Comparison of ENCODE assay signal across 8 cellular contexts in genomic region chr17:2040942-2041560, GRCh38. TPM values are rescaled to one million over a fixed set of nuclear protein-coding genes. Genes with fewer than 3 reads are reported as not detected.
DNase-seq lines count a peak whose midpoint lies in the region; ATAC-seq, FAIRE-seq and TF ChIP-seq lines count a peak whose summit lies in the region.

No MANE protein-coding gene starts in this region.

- no peaks in the 10 kb centered on the region for H4K20me1 ChIP-seq in HepG2 (ENCODE audit: insufficient read depth, low read length)

- H3K79me2 ChIP-seq in HepG2 (ENCODE audit: insufficient read depth, low read length) = no peaks in the 10 kb centered on the region

- no TSS peak for BruUV-seq in HepG2 (replicated peaks; lab: Mats Ljungman, UMichigan)

- H3K4me3 ChIP-seq in adipocyte (ENCODE audit: low read length) = peak overlapping the region; percentile 88
- H3K4me3 ChIP-seq in HepG2 (replicated peaks in 1 of 3; ENCODE audit: insufficient read depth in 1 of 3, low read depth in 2 of 3, low read length in 3 of 3) = peak overlapping the region in 1 of 3 experiments; percentile 81; a peak in 1 of 6 replicates
- H3K4me3 ChIP-seq in tibial nerve = peak overlapping the region; percentile 59 to 91 (median 74)

- POLR2A ChIA-PET in HepG2 (lab: Yijun Ruan, JAX) = interaction anchor here (1.1 kb wide), 1 partner anchor 263 kb away, joined by 3 read pairs; the partner anchor contains the start of gene SRR

- H2AFZ ChIP-seq in HepG2 (ENCODE audit: low read length) = no peak overlapping the region

- peaks cover 29% of the 10 kb centered on the region for H3K36me3 ChIP-seq in adipocyte (ENCODE audit: control insufficient read depth, insufficient read depth, low read length, severe bottlenecking)
- H3K36me3 ChIP-seq in HepG2 (replicated peaks in 1 of 2; ENCODE audit: control insufficient read depth in 1 of 2, insufficient read depth in 2 of 2, low read length in 2 of 2) = peaks cover 9 to 26% of the 10 kb centered on the region in 2 experiments; a peak in 3 of 5 replicates
- H3K36me3 ChIP-seq in tibial nerve = peaks cover 2 to 65% (median 7%) of the 10 kb centered on the region in 3 donors

- peaks cover 15% of the 10 kb centered on the region for H3K4me1 Mint-ChIP-seq in activated CD4-positive, alpha-beta T cell treated with anti-CD3 and anti-CD28 coated beads, Interleukin-2, amount 10 ng/mL, durations not matched to agents 24 days and 14 days

- no peak; the same call in 2 of the 3 replicates for ATAC-seq in HepG2
- no peak for ATAC-seq in GM19455 (IDR thresholded peaks at IDR 0.05; ENCODE audit: unreplicated experiment)

- H3K27ac ChIP-seq in HepG2 (ENCODE audit: extremely low read length, insufficient read depth, low read length) (no peak overlapping the region), tibial nerve (peak overlapping the region; percentile 74 to 94 (median 90))

- H3K9me3 ChIP-seq in adipocyte (ENCODE audit: control insufficient read depth, low read length) (no peaks in the 10 kb centered on the region), HepG2 (ENCODE audit: low read length) (no peaks in the 10 kb centered on the region), tibial nerve (no peaks in the 10 kb centered on the region)

- 98% methylated on average over 13 of the region's 16 CpGs for WGBS in HepG2 (ENCODE audit: low lambda C conversion rate)
- 41 to 92% methylated on average over 4 to 9 of the region's 16 CpGs for WGBS in tibial nerve, 2 donors

- TF ChIP-seq RAD21 in HepG2 (CRISPR knock-in tag; IDR thresholded peaks at IDR 0.05) = no peak

- in situ Hi-C loops in HepG2 (cut with HindIII; ENCODE audit: extremely low pct_ligation_motif_present, low pct_unique_long_range_greater_than_20kb) = loop anchor here (25.0 kb wide), 1 partner anchor 329 kb away; the partner anchor contains the start of genes TLCD2 and WDR81

- CTCF ChIA-PET in HepG2 (lab: Yijun Ruan, JAX; ENCODE audit: low intra/inter-chr PET ratio, low total read pairs) = interaction anchor here (1.9 kb wide), 1 partner anchor 132 kb away, joined by 8 read pairs; no protein-coding TSS in a partner anchor

- H3K27ac Mint-ChIP-seq in activated CD4-positive, alpha-beta T cell treated with anti-CD3 and anti-CD28 coated beads, Interleukin-2, amount 10 ng/mL, durations not matched to agents 24 days and 14 days = peak overlapping the region; percentile 25

- H3K36me3 Mint-ChIP-seq in activated CD4-positive, alpha-beta T cell treated with anti-CD3 and anti-CD28 coated beads, Interleukin-2, amount 10 ng/mL, durations not matched to agents 24 days and 14 days (ENCODE audit: low read depth) = peaks cover 56% of the 10 kb centered on the region

- no peaks in the 10 kb centered on the region for H3K27me3 ChIP-seq in adipocyte (replicated peaks; ENCODE audit: control insufficient read depth, insufficient read depth, low read length)
- H3K27me3 ChIP-seq in HepG2 (ENCODE audit: control insufficient read depth in 1 of 2, insufficient read depth in 2 of 2, low read length in 2 of 2) = no peaks in the 10 kb centered on the region
- no peaks in the 10 kb centered on the region for H3K27me3 ChIP-seq in tibial nerve

- peak overlapping the region; percentile 93 for H3K9ac ChIP-seq in adipocyte (ENCODE audit: low read length)
- no peak overlapping the region for H3K9ac ChIP-seq in HepG2 (ENCODE audit: insufficient read depth, low read depth, low read length)

- H3K27me3 Mint-ChIP-seq in activated CD4-positive, alpha-beta T cell treated with anti-CD3 and anti-CD28 coated beads, Interleukin-2, amount 10 ng/mL, durations not matched to agents 24 days and 14 days = no peaks in the 10 kb centered on the region

- TF ChIP-seq EP300 in HepG2 (IDR thresholded peaks at IDR 0.05; ENCODE audit: low read depth in 2 of 2, low read length in 2 of 2) (no peak), HepG2 (CRISPR knock-in tag; IDR thresholded peaks at IDR 0.05; ENCODE audit: borderline replicate concordance) (no peak), tibial nerve (IDR thresholded peaks at IDR 0.05) (no peak)

- TF ChIP-seq CTCF in HepG2 (CRISPR knock-in tag; IDR thresholded peaks at IDR 0.05) (no peak), tibial nerve (IDR thresholded peaks at IDR 0.05) (no peak)

- peaks cover 37% of the 10 kb centered on the region for H3K4me1 ChIP-seq in adipocyte (ENCODE audit: control insufficient read depth, insufficient read depth, low read length)
- peaks cover 8% of the 10 kb centered on the region for H3K4me1 ChIP-seq in HepG2 (ENCODE audit: insufficient read depth, low read length)
- peaks cover 0 to 35% (median 17%) of the 10 kb centered on the region in 4 donors for H3K4me1 ChIP-seq in tibial nerve

- TF ChIP-seq POLR2A in HepG2 (IDR thresholded peaks at IDR 0.05; ENCODE audit: insufficient read depth in 1 of 2, low read depth in 2 of 2, low read length in 2 of 2) (no peak), tibial nerve (IDR thresholded peaks at IDR 0.05) (no peak)

- H3K9me3 Mint-ChIP-seq in activated CD4-positive, alpha-beta T cell treated with anti-CD3 and anti-CD28 coated beads, Interleukin-2, amount 10 ng/mL, durations not matched to agents 24 days and 14 days = no peaks in the 10 kb centered on the region

- H3K4me3 Mint-ChIP-seq in activated CD4-positive, alpha-beta T cell treated with anti-CD3 and anti-CD28 coated beads, Interleukin-2, amount 10 ng/mL, durations not matched to agents 24 days and 14 days = peak overlapping the region; percentile 92

- no peak for DNase-seq in activated CD4-positive, alpha-beta T cell treated with anti-CD3 and anti-CD28 coated beads, Interleukin-2, amount 10 ng/mL, durations not matched to agents 24 days and 14 days
- DNase-seq in activated CD4-positive, alpha-beta T cell treated with anti-CD3 and anti-CD28 coated beads, Interleukin-2, amount 50 U/mL, for 48 hours = no peak
- DNase-seq in adipocyte (ENCODE audit: low read depth) = no peak
- no peak for DNase-seq in HepG2 (ENCODE audit: low spot score)
- DNase-seq in tibial nerve (ENCODE audit: low spot score in 2 of 2) = no peak
- DNase-seq in NCI-H1105 treated with DMSO at 0.1 percent for 48 hours (lab: John Stamatoyannopoulos, UW) = no peak
- no peak for DNase-seq in NCI-H510A (lab: John Stamatoyannopoulos, UW)

- H3K4me2 ChIP-seq in HepG2 (ENCODE audit: low read depth, low read length) = peak overlapping the region; percentile 86; the same call in 1 of the 2 replicates

- intact Hi-C loops in activated CD4-positive, alpha-beta T cell treated with anti-CD3 and anti-CD28 coated beads, Interleukin-2, amount 10 ng/mL, durations not matched to agents 24 days and 14 days (cut with micrococcal nuclease) = loop anchor here (1.0 kb wide), 1 partner anchor 11 kb away; the partner anchor contains the start of gene DPH1
- intact Hi-C loops in HepG2 (cut with micrococcal nuclease; ENCODE audit: unreplicated experiment) = no loop called here

- FAIRE-seq in HepG2 (lab: Jason Lieb, UNC) = no peak

RNA-seq across cellular contexts. Expression of gene OVCA2, which starts 0.8 kb away (rescaled TPM):
- total RNA-seq in activated CD4-positive, alpha-beta T cell treated with anti-CD3 and anti-CD28 coated beads, Interleukin-2, amount 10 ng/mL, durations not matched to agents 24 days and 14 days = 36.5 and 37.7 TPM in 2 replicates
- total RNA-seq in HepG2 (2016; rRNA removed; fragmentation: Illumina TruSeq; extraction: Trizol) = 28.2 and 28.5 TPM in 2 replicates
- total RNA-seq in HepG2 (2016; cell fraction: cytosol; rRNA removed; fragmentation: Illumina TruSeq; extraction: Trizol; ENCODE audit: low read depth) = 14.6 and 20.0 TPM in 2 replicates
- total RNA-seq in HepG2 (2016; cell fraction: insoluble cytoplasmic fraction; rRNA removed; fragmentation: Illumina TruSeq; extraction: Trizol) = 30.5 and 31.5 TPM in 2 replicates
- total RNA-seq in HepG2 (2016; cell fraction: membrane; rRNA removed; fragmentation: Illumina TruSeq; extraction: Trizol) = 29.3 and 32.1 TPM in 2 replicates
- 13.5 and 15.0 TPM in 2 replicates for total RNA-seq in HepG2 (2016; cell fraction: nucleus; rRNA removed; fragmentation: Illumina TruSeq; extraction: Trizol)
- 23.7 and 30.7 TPM in 2 replicates for polyA plus RNA-seq in HepG2 (2011; rRNA removed)
- 28.7 and 32.0 TPM in 2 replicates for polyA plus RNA-seq in HepG2 (2011; cell fraction: cytosol; rRNA removed)
- polyA plus RNA-seq in HepG2 (2011; cell fraction: nucleus; rRNA removed) = 12.2 and 17.3 TPM in 2 replicates
- 7.1 and 10.8 TPM in 2 replicates for polyA plus RNA-seq in HepG2 (2012)
- 21.4 and 25.7 TPM in 2 replicates for polyA plus RNA-seq in HepG2 (2016; cell fraction: cytosol; fragmentation: Illumina TruSeq; extraction: Trizol; ENCODE audit: low read depth)
- 30.2 and 32.2 TPM in 2 replicates for polyA plus RNA-seq in HepG2 (2016; cell fraction: insoluble cytoplasmic fraction; fragmentation: Illumina TruSeq; extraction: Trizol; ENCODE audit: low read depth)
- polyA plus RNA-seq in HepG2 (2016; cell fraction: membrane; fragmentation: Illumina TruSeq; extraction: Trizol; ENCODE audit: low read depth) = 25.8 and 29.0 TPM in 2 replicates
- 19.9 and 28.4 TPM in 2 replicates for polyA plus RNA-seq in HepG2 (2016; cell fraction: nucleus; fragmentation: Illumina TruSeq; extraction: Trizol; ENCODE audit: insufficient read depth, low read depth)
- 18.1 and 38.8 TPM in 2 replicates for polyA minus RNA-seq in HepG2 (2011; rRNA and poly(A)+ RNA removed; ENCODE audit: low replicate concordance)
- 2.6 and 5.9 TPM in 2 replicates for polyA minus RNA-seq in HepG2 (2011; cell fraction: cytosol; rRNA and poly(A)+ RNA removed)
- polyA minus RNA-seq in HepG2 (2011; cell fraction: nucleus; rRNA and poly(A)+ RNA removed) = 1.7 TPM in 1 of 2 replicates, not detected in the other
- total RNA-seq in tibial nerve = 10 to 100 TPM; 18.6 to 37.3 (median 35.0) TPM

RNA-seq across cellular contexts. Expression of gene DPH1, which starts 11.1 kb away (rescaled TPM):
- 50.8 and 55.9 TPM in 2 replicates for total RNA-seq in activated CD4-positive, alpha-beta T cell treated with anti-CD3 and anti-CD28 coated beads, Interleukin-2, amount 10 ng/mL, durations not matched to agents 24 days and 14 days
- total RNA-seq in HepG2 (2016; rRNA removed; fragmentation: Illumina TruSeq; extraction: Trizol) (14.5 and 25.3 TPM in 2 replicates), tibial nerve (100 to 1,000 TPM in 1 of 4 donors, 10 to 100 TPM in 3; 56.3 to 137 (median 63.9) TPM)
- total RNA-seq in HepG2 (2016; cell fraction: cytosol; rRNA removed; fragmentation: Illumina TruSeq; extraction: Trizol; ENCODE audit: low read depth) = 12.1 and 14.2 TPM in 2 replicates
- 12.8 and 22.5 TPM in 2 replicates for total RNA-seq in HepG2 (2016; cell fraction: insoluble cytoplasmic fraction; rRNA removed; fragmentation: Illumina TruSeq; extraction: Trizol)
- 10.3 and 14.0 TPM in 2 replicates for total RNA-seq in HepG2 (2016; cell fraction: membrane; rRNA removed; fragmentation: Illumina TruSeq; extraction: Trizol)
- total RNA-seq in HepG2 (2016; cell fraction: nucleus; rRNA removed; fragmentation: Illumina TruSeq; extraction: Trizol) = 16.5 and 22.6 TPM in 2 replicates
- 42.8 and 49.5 TPM in 2 replicates for polyA plus RNA-seq in HepG2 (2011; rRNA removed)
- polyA plus RNA-seq in HepG2 (2011; cell fraction: cytosol; rRNA removed) = 18.9 and 24.7 TPM in 2 replicates
- polyA plus RNA-seq in HepG2 (2011; cell fraction: nucleus; rRNA removed) = 184 and 197 TPM in 2 replicates
- polyA plus RNA-seq in HepG2 (2012) = 22.1 and 23.1 TPM in 2 replicates
- polyA plus RNA-seq in HepG2 (2016; cell fraction: cytosol; fragmentation: Illumina TruSeq; extraction: Trizol; ENCODE audit: low read depth) = 2.9 and 3.9 TPM in 2 replicates
- 12.2 and 15.0 TPM in 2 replicates for polyA plus RNA-seq in HepG2 (2016; cell fraction: insoluble cytoplasmic fraction; fragmentation: Illumina TruSeq; extraction: Trizol; ENCODE audit: low read depth)
- 3.9 and 4.7 TPM in 2 replicates for polyA plus RNA-seq in HepG2 (2016; cell fraction: membrane; fragmentation: Illumina TruSeq; extraction: Trizol; ENCODE audit: low read depth)
- 54.3 and 66.6 TPM in 2 replicates for polyA plus RNA-seq in HepG2 (2016; cell fraction: nucleus; fragmentation: Illumina TruSeq; extraction: Trizol; ENCODE audit: insufficient read depth, low read depth)
- polyA minus RNA-seq in HepG2 (2011; rRNA and poly(A)+ RNA removed; ENCODE audit: low replicate concordance) = 82.1 and 106 TPM in 2 replicates
- polyA minus RNA-seq in HepG2 (2011; cell fraction: cytosol; rRNA and poly(A)+ RNA removed) = 15.1 and 19.0 TPM in 2 replicates
- polyA minus RNA-seq in HepG2 (2011; cell fraction: nucleus; rRNA and poly(A)+ RNA removed) = 33.1 and 46.4 TPM in 2 replicates

RNA-seq across cellular contexts. Expression of gene HIC1, which starts 13.9 kb away (rescaled TPM):
- total RNA-seq in activated CD4-positive, alpha-beta T cell treated with anti-CD3 and anti-CD28 coated beads, Interleukin-2, amount 10 ng/mL, durations not matched to agents 24 days and 14 days = 49.4 and 51.6 TPM in 2 replicates
- total RNA-seq in HepG2 (2016; rRNA removed; fragmentation: Illumina TruSeq; extraction: Trizol) (0.31 TPM in 1 of 2 replicates, not detected in the other), tibial nerve (10 to 100 TPM; 27.6 to 64.7 (median 50.0) TPM)
- total RNA-seq in HepG2 (2016; cell fraction: cytosol; rRNA removed; fragmentation: Illumina TruSeq; extraction: Trizol; ENCODE audit: low read depth) = not detected in 2 replicates
- 0.12 and 0.26 TPM in 2 replicates for total RNA-seq in HepG2 (2016; cell fraction: insoluble cytoplasmic fraction; rRNA removed; fragmentation: Illumina TruSeq; extraction: Trizol)
- 0.06 and 0.07 TPM in 2 replicates for total RNA-seq in HepG2 (2016; cell fraction: membrane; rRNA removed; fragmentation: Illumina TruSeq; extraction: Trizol)
- total RNA-seq in HepG2 (2016; cell fraction: nucleus; rRNA removed; fragmentation: Illumina TruSeq; extraction: Trizol) = not detected in 2 replicates
- 0.04 and 0.10 TPM in 2 replicates for polyA plus RNA-seq in HepG2 (2011; rRNA removed)
- polyA plus RNA-seq in HepG2 (2011; cell fraction: cytosol; rRNA removed) = 0.09 and 0.12 TPM in 2 replicates
- 1.1 and 1.2 TPM in 2 replicates for polyA plus RNA-seq in HepG2 (2011; cell fraction: nucleus; rRNA removed)
- polyA plus RNA-seq in HepG2 (2012) = 0.23 and 0.39 TPM in 2 replicates
- not detected in 2 replicates for polyA plus RNA-seq in HepG2 (2016; cell fraction: cytosol; fragmentation: Illumina TruSeq; extraction: Trizol; ENCODE audit: low read depth)
- 0.08 TPM in 1 of 2 replicates, not detected in the other for polyA plus RNA-seq in HepG2 (2016; cell fraction: insoluble cytoplasmic fraction; fragmentation: Illumina TruSeq; extraction: Trizol; ENCODE audit: low read depth)
- polyA plus RNA-seq in HepG2 (2016; cell fraction: membrane; fragmentation: Illumina TruSeq; extraction: Trizol; ENCODE audit: low read depth) = 0.06 and 0.09 TPM in 2 replicates
- 0.84 TPM in 1 of 2 replicates, not detected in the other for polyA plus RNA-seq in HepG2 (2016; cell fraction: nucleus; fragmentation: Illumina TruSeq; extraction: Trizol; ENCODE audit: insufficient read depth, low read depth)
- 0.12 and 0.56 TPM in 2 replicates for polyA minus RNA-seq in HepG2 (2011; rRNA and poly(A)+ RNA removed; ENCODE audit: low replicate concordance)
- polyA minus RNA-seq in HepG2 (2011; cell fraction: cytosol; rRNA and poly(A)+ RNA removed) = not detected in 2 replicates
- 0.12 and 0.13 TPM in 2 replicates for polyA minus RNA-seq in HepG2 (2011; cell fraction: nucleus; rRNA and poly(A)+ RNA removed)

RNA-seq across cellular contexts. Expression of gene RTN4RL1, which starts 15.9 kb away (rescaled TPM):
- total RNA-seq in activated CD4-positive, alpha-beta T cell treated with anti-CD3 and anti-CD28 coated beads, Interleukin-2, amount 10 ng/mL, durations not matched to agents 24 days and 14 days = 1.1 and 1.2 TPM in 2 replicates
- total RNA-seq in HepG2 (2016; rRNA removed; fragmentation: Illumina TruSeq; extraction: Trizol) (not detected in 2 replicates), tibial nerve (10 to 100 TPM in 1 of 4 donors, 1 to 10 TPM in 3; 7.3 to 12.6 (median 7.8) TPM)
- not detected in 2 replicates for total RNA-seq in HepG2 (2016; cell fraction: cytosol; rRNA removed; fragmentation: Illumina TruSeq; extraction: Trizol; ENCODE audit: low read depth)
- total RNA-seq in HepG2 (2016; cell fraction: insoluble cytoplasmic fraction; rRNA removed; fragmentation: Illumina TruSeq; extraction: Trizol) = not detected in 2 replicates
- not detected in 2 replicates for total RNA-seq in HepG2 (2016; cell fraction: membrane; rRNA removed; fragmentation: Illumina TruSeq; extraction: Trizol)
- total RNA-seq in HepG2 (2016; cell fraction: nucleus; rRNA removed; fragmentation: Illumina TruSeq; extraction: Trizol) = not detected in 2 replicates
- polyA plus RNA-seq in HepG2 (2011; rRNA removed) = 0.01 TPM in 1 of 2 replicates, not detected in the other
- polyA plus RNA-seq in HepG2 (2011; cell fraction: cytosol; rRNA removed) = not detected in 2 replicates
- not detected in 2 replicates for polyA plus RNA-seq in HepG2 (2011; cell fraction: nucleus; rRNA removed)
- not detected in 2 replicates for polyA plus RNA-seq in HepG2 (2012)
- polyA plus RNA-seq in HepG2 (2016; cell fraction: cytosol; fragmentation: Illumina TruSeq; extraction: Trizol; ENCODE audit: low read depth) = not detected in 2 replicates
- polyA plus RNA-seq in HepG2 (2016; cell fraction: insoluble cytoplasmic fraction; fragmentation: Illumina TruSeq; extraction: Trizol; ENCODE audit: low read depth) = not detected in 2 replicates
- 0.05 TPM in 1 of 2 replicates, not detected in the other for polyA plus RNA-seq in HepG2 (2016; cell fraction: membrane; fragmentation: Illumina TruSeq; extraction: Trizol; ENCODE audit: low read depth)
- polyA plus RNA-seq in HepG2 (2016; cell fraction: nucleus; fragmentation: Illumina TruSeq; extraction: Trizol; ENCODE audit: insufficient read depth, low read depth) = not detected in 2 replicates
- 0.08 TPM in 1 of 2 replicates, not detected in the other for polyA minus RNA-seq in HepG2 (2011; rRNA and poly(A)+ RNA removed; ENCODE audit: low replicate concordance)
- not detected in 2 replicates for polyA minus RNA-seq in HepG2 (2011; cell fraction: cytosol; rRNA and poly(A)+ RNA removed)
- not detected in 2 replicates for polyA minus RNA-seq in HepG2 (2011; cell fraction: nucleus; rRNA and poly(A)+ RNA removed)

Comparison
In these comparisons a context has a peak if more than half of its experiments do, and no peak if none do; other contexts are left out.
1. RNA of gene HIC1, which starts 13.9 kb away (total RNA-seq): 27.6 to 64.7 TPM in tibial nerve and 49.4 to 51.6 TPM in activated CD4-positive, alpha-beta T cell treated with anti-CD3 and anti-CD28 coated beads, Interleukin-2, amount 10 ng/mL, durations not matched to agents 24 days and 14 days; 0.06 to 0.31 TPM in HepG2; every median in the first group is over 10 times any median in the second.